Comparison of ENCODE assay signal across 8 cellular contexts in the genomic region with DNA sequence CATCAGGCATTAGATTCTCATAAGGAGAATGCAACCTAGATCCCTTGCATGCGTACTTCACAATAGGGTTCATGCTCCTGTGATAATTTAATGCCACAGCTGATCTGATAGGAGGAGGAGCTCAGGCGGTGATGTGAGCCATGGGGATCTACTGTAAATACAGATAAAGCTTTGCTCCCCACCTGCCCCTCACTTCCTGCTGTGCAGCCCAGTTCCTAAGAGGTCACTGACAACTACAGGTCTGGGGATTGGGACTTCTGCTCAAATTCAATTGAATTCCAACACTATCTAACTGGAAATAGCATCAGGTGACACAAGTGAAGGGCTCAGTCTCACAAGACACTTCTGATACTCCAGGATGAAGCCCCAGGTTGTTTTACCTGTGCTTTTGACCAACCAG. TPM values are rescaled to one million over a fixed set of nuclear protein-coding genes. Genes with fewer than 3 reads are reported as not detected.
"Had no signal": no experiment of that assay in that cellular context is flagged by ENCODE, and none has a peak within 500 bp of the region (broad histone marks: within the 10 kb centered on the region; RNA-seq: fewer than 3 reads in every experiment).

No MANE protein-coding gene starts in this region.

RNA-seq across cellular contexts. Expression of a gene that starts 7.4 kb away (rescaled TPM):
- total RNA-seq: OCI-LY7, PC-3, PC-9, RPMI7951, SJCRH30, SJSA1, SK-MEL-5 had no signal
- polyA plus RNA-seq: SK-N-SH had no signal
